1 cellular context compared by ENCODE assay signal in the genomic region with DNA sequence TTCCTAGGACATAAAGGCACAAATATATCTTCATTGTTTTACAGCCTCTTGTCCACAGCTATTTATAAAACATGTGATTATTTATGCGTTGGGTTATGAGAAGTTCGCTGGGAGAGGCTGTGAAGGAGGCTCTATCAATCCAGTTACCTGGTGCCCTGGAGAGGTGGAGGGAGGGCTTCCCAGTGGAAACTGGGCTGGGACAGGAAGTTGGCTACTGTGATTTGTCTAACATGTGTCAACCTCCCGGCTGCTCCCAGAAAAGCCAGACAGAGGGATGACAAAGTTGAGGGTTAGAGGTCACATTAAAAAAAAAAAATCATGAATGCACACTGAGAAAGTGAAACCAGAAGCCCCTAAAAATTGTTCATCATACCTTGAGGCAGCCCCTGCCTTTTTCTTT.
TF ChIP-seq lines count a peak whose summit lies in the region.

No MANE protein-coding gene starts in this region.

TF ChIP-seq in SK-N-SH, 30 proteins besides CTCF, POLR2A, EP300 and RAD21 (continued from another document):
- TF ChIP-seq, protein P1, sequence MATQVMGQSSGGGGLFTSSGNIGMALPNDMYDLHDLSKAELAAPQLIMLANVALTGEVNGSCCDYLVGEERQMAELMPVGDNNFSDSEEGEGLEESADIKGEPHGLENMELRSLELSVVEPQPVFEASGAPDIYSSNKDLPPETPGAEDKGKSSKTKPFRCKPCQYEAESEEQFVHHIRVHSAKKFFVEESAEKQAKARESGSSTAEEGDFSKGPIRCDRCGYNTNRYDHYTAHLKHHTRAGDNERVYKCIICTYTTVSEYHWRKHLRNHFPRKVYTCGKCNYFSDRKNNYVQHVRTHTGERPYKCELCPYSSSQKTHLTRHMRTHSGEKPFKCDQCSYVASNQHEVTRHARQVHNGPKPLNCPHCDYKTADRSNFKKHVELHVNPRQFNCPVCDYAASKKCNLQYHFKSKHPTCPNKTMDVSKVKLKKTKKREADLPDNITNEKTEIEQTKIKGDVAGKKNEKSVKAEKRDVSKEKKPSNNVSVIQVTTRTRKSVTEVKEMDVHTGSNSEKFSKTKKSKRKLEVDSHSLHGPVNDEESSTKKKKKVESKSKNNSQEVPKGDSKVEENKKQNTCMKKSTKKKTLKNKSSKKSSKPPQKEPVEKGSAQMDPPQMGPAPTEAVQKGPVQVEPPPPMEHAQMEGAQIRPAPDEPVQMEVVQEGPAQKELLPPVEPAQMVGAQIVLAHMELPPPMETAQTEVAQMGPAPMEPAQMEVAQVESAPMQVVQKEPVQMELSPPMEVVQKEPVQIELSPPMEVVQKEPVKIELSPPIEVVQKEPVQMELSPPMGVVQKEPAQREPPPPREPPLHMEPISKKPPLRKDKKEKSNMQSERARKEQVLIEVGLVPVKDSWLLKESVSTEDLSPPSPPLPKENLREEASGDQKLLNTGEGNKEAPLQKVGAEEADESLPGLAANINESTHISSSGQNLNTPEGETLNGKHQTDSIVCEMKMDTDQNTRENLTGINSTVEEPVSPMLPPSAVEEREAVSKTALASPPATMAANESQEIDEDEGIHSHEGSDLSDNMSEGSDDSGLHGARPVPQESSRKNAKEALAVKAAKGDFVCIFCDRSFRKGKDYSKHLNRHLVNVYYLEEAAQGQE (IDR thresholded peaks at IDR 0.05; ENCODE audit: low read depth, low read length): no peak
